ENCODE assay signal across 9 cellular contexts in genomic region chr5:95631265-95631957, GRCh38. TPM values are rescaled to one million over a fixed set of nuclear protein-coding genes. Genes with fewer than 3 reads are reported as not detected.
A peak's percentile ranks its signal among the peaks of the same experiment; 100 is the strongest.
DNase-seq lines count a peak whose midpoint lies in the region; ATAC-seq, FAIRE-seq and TF ChIP-seq lines count a peak whose summit lies in the region.
"Had no signal": no experiment of that assay in that cellular context is flagged by ENCODE, and none has a peak within 500 bp of the region (broad histone marks: within the 10 kb centered on the region; RNA-seq: fewer than 3 reads in every experiment).

No MANE protein-coding gene starts in this region.

- H3K4me3 ChIP-seq in AG04450 (ENCODE audit: low read depth, low read length) (no peak overlapping the region), OCI-LY3 (ENCODE audit: low read length) (no peak overlapping the region), small intestine (ENCODE audit: low read depth in 1 of 2, low read length in 2 of 2) (no peak overlapping the region), upper lobe of right lung (no peak overlapping the region)

- ATAC-seq in GM18909 (IDR thresholded peaks at IDR 0.05; ENCODE audit: poor library complexity, unreplicated experiment) (peak; percentile 22), GM21528 (IDR thresholded peaks at IDR 0.05; ENCODE audit: low FRiP score, unreplicated experiment) (no peak), upper lobe of right lung (no peak)

- intact Hi-C loops in upper lobe of right lung (cut with DNase I) = no loop called here

- no peak overlapping the region for H3K4me2 ChIP-seq in OCI-LY3 (ENCODE audit: low read length)

- DNase-seq in AG04450 (ENCODE audit: low read depth, low spot score) (peak; percentile 44), epithelial cell of prostate (ENCODE audit: low read depth, low spot score) (no peak), NCI-H774 (lab: John Stamatoyannopoulos, UW) (no peak), small intestine (no peak), upper lobe of right lung (no peak)

- H3K9me3 ChIP-seq in AG04450 (ENCODE audit: control insufficient read depth, insufficient read depth, low read length) (no peaks in the 10 kb centered on the region), OCI-LY3 (ENCODE audit: insufficient read depth, low read length) (no peaks in the 10 kb centered on the region), small intestine (ENCODE audit: control insufficient read depth, low read depth) (no peaks in the 10 kb centered on the region), upper lobe of right lung (no peaks in the 10 kb centered on the region)

- H3K27me3 ChIP-seq in AG04450 (ENCODE audit: control insufficient read depth, insufficient read depth, low read length) = no peaks in the 10 kb centered on the region
- H3K27me3 ChIP-seq in OCI-LY3 (ENCODE audit: low read depth, low read length) = no peaks in the 10 kb centered on the region
- no peaks in the 10 kb centered on the region for H3K27me3 ChIP-seq in small intestine (ENCODE audit: control insufficient read depth in 2 of 2, insufficient read depth in 2 of 2, low read length in 2 of 2)
- H3K27me3 ChIP-seq in upper lobe of right lung = no peaks in the 10 kb centered on the region

- no peak overlapping the region for H3K9ac ChIP-seq in OCI-LY3 (ENCODE audit: low read length)

- H3K27ac ChIP-seq in AG04450 (ENCODE audit: low read depth, low read length) = no peak overlapping the region
- no peak overlapping the region for H3K27ac ChIP-seq in OCI-LY3 (ENCODE audit: low read length)
- H3K27ac ChIP-seq in epithelial cell of prostate = peak overlapping the region; percentile 52
- H3K27ac ChIP-seq in small intestine (ENCODE audit: low read depth in 1 of 2, low read length in 1 of 2) = no peak overlapping the region
- H3K27ac ChIP-seq in upper lobe of right lung = no peak overlapping the region

- POLR2A ChIA-PET in AG04450 (lab: Yijun Ruan, JAX) = interaction anchor here (1.2 to 1.3 kb wide), 2 partner anchors 8 to 15 kb away, joined by 3 to 4 read pairs; partner anchors contain the start of gene RFESD

- FAIRE-seq in small intestine (lab: Jason Lieb, UNC) = no peak
- FAIRE-seq: HepG2 had no signal

- peak overlapping the region; percentile 77; the same call in 1 of the 2 replicates for H2AFZ ChIP-seq in OCI-LY3 (ENCODE audit: low read depth, low read length)

- H3K79me2 ChIP-seq in OCI-LY3 (ENCODE audit: low read length) = no peaks in the 10 kb centered on the region

- no peak for TF ChIP-seq CTCF in AG04450 (IDR thresholded peaks at IDR 0.05; ENCODE audit: low read depth, low read length)
- TF ChIP-seq CTCF in OCI-LY3 (IDR thresholded peaks at IDR 0.05; ENCODE audit: low read depth, low read length) = no peak
- no peak for TF ChIP-seq CTCF in upper lobe of right lung (IDR thresholded peaks at IDR 0.05)

- H3K36me3 ChIP-seq in OCI-LY3 (replicated peaks; ENCODE audit: low read depth, low read length) (no peaks in the 10 kb centered on the region), small intestine (ENCODE audit: control insufficient read depth in 2 of 2, insufficient read depth in 2 of 2, low read length in 2 of 2) (no peaks in the 10 kb centered on the region), upper lobe of right lung (no peaks in the 10 kb centered on the region)

- peaks cover 7% of the 10 kb centered on the region for H3K4me1 ChIP-seq in OCI-LY3 (ENCODE audit: low read length)
- H3K4me1 ChIP-seq in small intestine (ENCODE audit: control insufficient read depth in 2 of 2, insufficient read depth in 1 of 2, low read depth in 1 of 2, low read length in 1 of 2) = peaks cover 0 to 2% of the 10 kb centered on the region in 2 donors
- no peaks in the 10 kb centered on the region for H3K4me1 ChIP-seq in upper lobe of right lung

- CTCF ChIA-PET in AG04450 (lab: Charles Lee) = interaction anchor here (0.7 to 2.1 kb wide), 5 partner anchors 10 to 216 kb away, joined by 3 to 9 read pairs (median 6); partner anchors contain the start of gene RHOBTB3

- no peaks in the 10 kb centered on the region for H4K20me1 ChIP-seq in OCI-LY3 (ENCODE audit: insufficient read depth, low read length)

- 42 to 57% (median 45%) methylated on average over 2 of the region's 2 CpGs for WGBS in small intestine, 3 donors

RNA-seq across cellular contexts. Expression of gene GPR150, which starts 11.5 kb away (rescaled TPM):
- polyA plus RNA-seq in AG04450 (2011; rRNA removed) (0.17 and 0.24 TPM in 2 replicates), small intestine (under 1 TPM in 1 of 3 donors, not detected in 2; 0.15 TPM)
- polyA minus RNA-seq in AG04450 (2011; rRNA and poly(A)+ RNA removed) = 0.23 TPM in 1 of 2 replicates, not detected in the other
- total RNA-seq in upper lobe of right lung = 0.49 TPM
- total RNA-seq: HepG2 had no signal

RNA-seq across cellular contexts. Expression of gene RFESD, which starts 15.2 kb away (rescaled TPM):
- polyA plus RNA-seq in AG04450 (2011; rRNA removed) (3.0 and 3.8 TPM in 2 replicates), small intestine (1 to 10 TPM in 1 of 3 donors, under 1 TPM in 1, not detected in 1; 0.27 to 1.4 TPM)
- polyA minus RNA-seq in AG04450 (2011; rRNA and poly(A)+ RNA removed) = 0.69 and 1.00 TPM in 2 replicates
- total RNA-seq in upper lobe of right lung = 3.7 TPM

RNA-seq across cellular contexts. Expression of gene SPATA9, which starts 51.4 kb away (rescaled TPM):
- polyA plus RNA-seq in AG04450 (2011; rRNA removed) (1.8 and 2.4 TPM in 2 replicates), small intestine (under 1 TPM in 1 of 3 donors, not detected in 2; 0.24 TPM)
- 0.18 and 0.39 TPM in 2 replicates for polyA minus RNA-seq in AG04450 (2011; rRNA and poly(A)+ RNA removed)
- total RNA-seq in upper lobe of right lung = not detected
- total RNA-seq: HepG2 had no signal
- polyA plus RNA-seq: HepG2 had no signal
